Comparison of ENCODE assay signal across 17 cellular contexts in the genomic region with DNA sequence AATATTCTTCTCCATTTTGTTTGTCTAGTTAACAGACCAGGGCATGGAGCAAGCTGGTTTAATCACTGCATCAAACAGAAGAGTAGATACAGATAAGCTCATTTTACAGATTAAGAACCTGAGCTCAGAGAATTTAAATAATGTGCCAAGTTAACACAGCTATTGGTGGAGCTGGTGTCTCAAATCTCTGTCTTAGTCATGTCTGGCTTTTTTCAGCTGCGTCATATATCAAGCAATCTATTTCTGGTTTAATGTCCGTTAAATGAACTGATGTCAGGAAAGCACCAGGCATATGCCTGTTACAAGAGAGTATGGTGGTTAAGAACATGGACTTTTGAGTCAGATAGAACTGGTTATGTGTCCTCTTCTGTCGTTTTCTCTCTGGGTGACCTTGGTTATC.
DNase-seq lines count a peak whose midpoint lies in the region; ATAC-seq, FAIRE-seq and TF ChIP-seq lines count a peak whose summit lies in the region.
"Had no signal": no experiment of that assay in that cellular context is flagged by ENCODE, and none has a peak within 500 bp of the region (broad histone marks: within the 10 kb centered on the region; RNA-seq: fewer than 3 reads in every experiment).

No MANE protein-coding gene starts in this region.

- POLR2A ChIA-PET in A673 (lab: Charles Lee; ENCODE audit: low non-redundant PET) (no interaction called here), H1 (lab: Charles Lee; ENCODE audit: partially characterized antibody) (no interaction called here)

- H3K9me3 ChIP-seq in A673 (ENCODE audit: low read depth, low read length, poor library complexity, severe bottlenecking): no peaks in the 10 kb centered on the region
- no peaks in the 10 kb centered on the region for H3K9me3 ChIP-seq in H1 (ENCODE audit: insufficient read depth in 2 of 2, low read depth in 1 of 2, low read length in 1 of 2)
- no peaks in the 10 kb centered on the region for H3K9me3 ChIP-seq in Karpas-422 (ENCODE audit: low read length)
- H3K9me3 ChIP-seq: breast epithelium had no signal

- peak; percentile 13 for FAIRE-seq in H1 (lab: Jason Lieb, UNC)

- H3K27ac ChIP-seq in A673 (ENCODE audit: low read depth, low read length, poor library complexity, severe bottlenecking) (no peak overlapping the region), H1 (ENCODE audit: low read depth, low read length) (no peak overlapping the region), Karpas-422 (ENCODE audit: low read length) (no peak overlapping the region)
- H3K27ac ChIP-seq: breast epithelium had no signal

- H2BK15ac ChIP-seq in H1 (ENCODE audit: low read length): no peak overlapping the region

- H3K36me3 ChIP-seq in A673 (ENCODE audit: insufficient read depth, low read length, poor library complexity, severe bottlenecking) (no peaks in the 10 kb centered on the region), H1 (ENCODE audit: control insufficient read depth in 2 of 4, insufficient read depth in 4 of 4, low read length in 3 of 4) (no peaks in the 10 kb centered on the region), Karpas-422 (ENCODE audit: insufficient read depth, low read length) (no peaks in the 10 kb centered on the region)
- H3K36me3 ChIP-seq: breast epithelium had no signal

- H3K23me2 ChIP-seq in H1 (ENCODE audit: low read depth, low read length): no peaks in the 10 kb centered on the region

- no peaks in the 10 kb centered on the region for H3K4me1 Mint-ChIP-seq in osteocyte (ENCODE audit: unreplicated experiment)
- H3K4me1 Mint-ChIP-seq: memory B cell had no signal

- H3K56ac ChIP-seq in H1 (replicated peaks; ENCODE audit: insufficient read length, low read depth, low read length): no peak overlapping the region

- 84% methylated on average over 3 of the region's 3 CpGs; no CpG with 5 or more reads in 1 of the 2 experiments for WGBS in H1 (ENCODE audit: extremely low coverage in 1 of 2, insufficient coverage in 1 of 2, insufficient read length in 1 of 2, insufficient replicate concordance in 2 of 2, low coverage in 1 of 2, low lambda C conversion rate in 2 of 2, missing lambda C conversion rate in 1 of 2), 2 experiments

- H3K14ac ChIP-seq in H1 (ENCODE audit: insufficient read length): no peak overlapping the region

- H2BK5ac ChIP-seq in H1 (ENCODE audit: low read depth, low read length): no peak overlapping the region

- peaks cover 18% of the 10 kb centered on the region for H3K27me3 Mint-ChIP-seq in osteocyte (ENCODE audit: unreplicated experiment)
- H3K27me3 Mint-ChIP-seq: memory B cell had no signal

- no peak overlapping the region for H3K27ac Mint-ChIP-seq in osteocyte (ENCODE audit: unreplicated experiment)
- H3K27ac Mint-ChIP-seq: memory B cell had no signal

- CTCF ChIA-PET in A673 (lab: Charles Lee): no interaction called here
- CTCF ChIA-PET in H1 (lab: Charles Lee; ENCODE audit: partially characterized antibody): interaction anchor here (0.9 to 1.0 kb wide), 2 partner anchors 10 to 206 kb away, joined by 3 to 4 read pairs; no protein-coding TSS in a partner anchor

- H2BK120ac ChIP-seq in H1 (replicated peaks; ENCODE audit: low read depth, low read length): no peak overlapping the region

- H3K9ac ChIP-seq in H1 (replicated peaks in 1 of 4; ENCODE audit: extremely low read depth in 1 of 4, low read depth in 3 of 4, low read length in 3 of 4) (no peak overlapping the region), Karpas-422 (ENCODE audit: low read length) (no peak overlapping the region)

- no peak overlapping the region for H3K4me3 ChIP-seq in A673 (ENCODE audit: low read depth, low read length, poor library complexity, severe bottlenecking)
- no peak overlapping the region for H3K4me3 ChIP-seq in H1 (ENCODE audit: extremely low read depth in 1 of 4, insufficient read depth in 2 of 4, low read depth in 3 of 4, low read length in 4 of 4)
- no peak overlapping the region for H3K4me3 ChIP-seq in Karpas-422 (ENCODE audit: low read length)
- H3K4me3 ChIP-seq: breast epithelium had no signal

- TF ChIP-seq CTCF in A673 (conservative IDR thresholded peaks at IDR 0.05; ENCODE audit: low read depth, low read length) (no peak), H1 (IDR thresholded peaks at IDR 0.05; ENCODE audit: control extremely low read depth in 1 of 3, insufficient read depth in 1 of 3, low read depth in 1 of 3, low read length in 3 of 3) (no peak), GM10266 (IDR thresholded peaks at IDR 0.05; ENCODE audit: control insufficient read depth, insufficient read depth, low read depth, missing control alignments) (no peak), osteocyte (IDR thresholded peaks at IDR 0.05) (no peak)

- DNase-seq in A673 (ENCODE audit: low spot score) (peak; percentile 4), KBM-7 (peak; percentile 13), H1 (ENCODE audit: low read depth in 1 of 2, low spot score in 2 of 2) (no peak), GM10266 (ENCODE audit: extremely low spot score) (no peak), Karpas-422 (no peak), osteocyte (ENCODE audit: extremely low spot score, unreplicated experiment) (no peak), Kasumi-1 (lab: John Stamatoyannopoulos, UW) (no peak)
- DNase-seq: activated naive CD4-positive, alpha-beta T cell; effector memory CD4-positive, alpha-beta T cell; foreskin fibroblast; NCI-H2029; NK-92 treated with Interleukin-12 subunit alpha and Interleukin-12 subunit beta, amount 100 ng/mL, for 24 hours; nucleus accumbens; SHP77 treated with DMSO at 0.1 percent for 48 hours had no signal

- H3K4me2 ChIP-seq in H1 (ENCODE audit: insufficient read depth in 1 of 2, low read depth in 2 of 2, low read length in 2 of 2): no peak overlapping the region
- no peak overlapping the region for H3K4me2 ChIP-seq in Karpas-422 (ENCODE audit: low read depth, low read length, poor library complexity, severe bottlenecking)

- no peak for TF ChIP-seq POLR2A in H1 (IDR thresholded peaks at IDR 0.05; ENCODE audit: control extremely low read depth in 1 of 2, low read depth in 2 of 2, low read length in 2 of 2)

- BruUV-seq in A673 (replicated peaks; lab: Mats Ljungman, UMichigan): no TSS peak

- no peak overlapping the region for H4K8ac ChIP-seq in H1 (ENCODE audit: extremely low read depth, insufficient read depth, low read length)

- no peak overlapping the region for H3K18ac ChIP-seq in H1 (ENCODE audit: extremely low read depth, low read length)

- no peak overlapping the region for H2BK20ac ChIP-seq in H1 (ENCODE audit: low read length)

- H4K5ac ChIP-seq in H1 (ENCODE audit: insufficient read length, low read depth, low read length): no peak overlapping the region

- no peak overlapping the region for H3K4ac ChIP-seq in H1 (replicated peaks; ENCODE audit: insufficient read length, low read depth, low read length)

- in situ Hi-C loops in KBM-7 (cut with MboI; ENCODE audit: low pct_unique_long_range_greater_than_20kb, low sequenced_read_pairs): no loop called here

- no peak overlapping the region for H3K4me3 Mint-ChIP-seq in osteocyte (ENCODE audit: unreplicated experiment)
- H3K4me3 Mint-ChIP-seq: memory B cell had no signal

- H3K9me2 ChIP-seq in Karpas-422 (replicated peaks; ENCODE audit: insufficient read depth, low read length): no peaks in the 10 kb centered on the region

- TF ChIP-seq RAD21 in H1 (IDR thresholded peaks at IDR 0.05 in 1 of 2, conservative IDR thresholded peaks at IDR 0.05 in 1 of 2; ENCODE audit: low read depth in 2 of 2, low read length in 2 of 2): no peak

- H3K23ac ChIP-seq in H1 (ENCODE audit: insufficient read length): no peak overlapping the region

- peak; percentile 47 for ATAC-seq in GM21786 (IDR thresholded peaks at IDR 0.05; ENCODE audit: unreplicated experiment)

- no peak overlapping the region for H2BK12ac ChIP-seq in H1 (ENCODE audit: low read depth, low read length)

- H2AFZ ChIP-seq in H1 (ENCODE audit: low read length): no peak overlapping the region
- no peak overlapping the region for H2AFZ ChIP-seq in Karpas-422 (ENCODE audit: low read length)

- TF ChIP-seq EP300 in H1 (IDR thresholded peaks at IDR 0.05; ENCODE audit: borderline replicate concordance in 1 of 2, low read depth in 2 of 2, low read length in 2 of 2): no peak

- no peaks in the 10 kb centered on the region for H3K36me3 Mint-ChIP-seq in osteocyte (ENCODE audit: unreplicated experiment)
- H3K36me3 Mint-ChIP-seq: memory B cell had no signal

- no peaks in the 10 kb centered on the region for H4K20me1 ChIP-seq in H1 (replicated peaks in 1 of 2; ENCODE audit: control insufficient read depth in 1 of 2, insufficient read depth in 2 of 2, low read length in 2 of 2)
- H4K20me1 ChIP-seq in Karpas-422 (ENCODE audit: insufficient read depth, low read depth, low read length): no peaks in the 10 kb centered on the region

- intact Hi-C loops in A673 (cut with micrococcal nuclease; ENCODE audit: unreplicated experiment): no loop called here

- H3K4me1 ChIP-seq in A673 (ENCODE audit: insufficient read depth, low read length, poor library complexity, severe bottlenecking) (no peaks in the 10 kb centered on the region), H1 (replicated peaks in 1 of 4; ENCODE audit: control insufficient read depth in 3 of 4, insufficient read depth in 4 of 4, low read length in 3 of 4) (no peaks in the 10 kb centered on the region), Karpas-422 (ENCODE audit: low read length) (no peaks in the 10 kb centered on the region)
- H3K4me1 ChIP-seq: breast epithelium had no signal

- H3K79me1 ChIP-seq in H1 (ENCODE audit: low read depth, low read length): no peaks in the 10 kb centered on the region

- no peaks in the 10 kb centered on the region for H3K9me3 Mint-ChIP-seq in osteocyte (ENCODE audit: unreplicated experiment)
- H3K9me3 Mint-ChIP-seq: memory B cell had no signal

- H3K79me2 ChIP-seq in H1 (ENCODE audit: control insufficient read depth in 1 of 2, insufficient read depth in 2 of 2, low read length in 2 of 2) (no peaks in the 10 kb centered on the region), Karpas-422 (ENCODE audit: low read length) (no peaks in the 10 kb centered on the region)

- no peak overlapping the region for H2AK5ac ChIP-seq in H1 (ENCODE audit: low read depth, low read length)

- no peak overlapping the region for H4K91ac ChIP-seq in H1 (replicated peaks; ENCODE audit: insufficient read length, low read length)

- peaks cover 3% of the 10 kb centered on the region for H3K27me3 ChIP-seq in A673 (replicated peaks; ENCODE audit: insufficient read depth, low read depth, low read length, poor library complexity)
- H3K27me3 ChIP-seq in H1 (replicated peaks in 1 of 4; ENCODE audit: control insufficient read depth in 3 of 4, extremely low read depth in 1 of 4, insufficient read depth in 3 of 4, low read length in 3 of 4): no peaks in the 10 kb centered on the region
- H3K27me3 ChIP-seq in Karpas-422 (ENCODE audit: low read length): no peaks in the 10 kb centered on the region
- H3K27me3 ChIP-seq: breast epithelium had no signal

TF ChIP-seq in H1, 55 proteins besides CTCF, POLR2A, EP300 and RAD21:
- no peak for TF ChIP-seq PHF8 (conservative IDR thresholded peaks at IDR 0.05; ENCODE audit: low read depth, low read length)
- no peak for TF ChIP-seq TAF7 (optimal IDR thresholded peaks at IDR 0.05; ENCODE audit: borderline replicate concordance, low read depth, low read length)
- no peak for TF ChIP-seq KDM4A (IDR thresholded peaks at IDR 0.05; ENCODE audit: low read depth, low read length, severe bottlenecking)
- TF ChIP-seq CHD1 (IDR thresholded peaks at IDR 0.05; ENCODE audit: low read depth, low read length): no peak

Comparison
In these comparisons a context has a peak if more than half of its experiments do, and no peak if none do; other contexts are left out.
1. DNase-seq: peak in A673 (single experiment) and KBM-7 (single experiment); none in H1 (0 of 2), GM10266 (single experiment), Karpas-422 (single experiment), osteocyte (single experiment) and Kasumi-1 (0 of 2).